Comparison of ENCODE assay signal across 12 cellular contexts in genomic region chr14:23605931-23606585, GRCh38. TPM values are rescaled to one million over a fixed set of nuclear protein-coding genes. Genes with fewer than 3 reads are reported as not detected.
DNase-seq lines count a peak whose midpoint lies in the region; ATAC-seq and TF ChIP-seq lines count a peak whose summit lies in the region.
"Had no signal": no experiment of that assay in that cellular context is flagged by ENCODE, and none has a peak within 500 bp of the region (broad histone marks: within the 10 kb centered on the region; RNA-seq: fewer than 3 reads in every experiment).

No MANE protein-coding gene starts in this region.

- TF ChIP-seq CTCF in OCI-LY3 (IDR thresholded peaks at IDR 0.05; ENCODE audit: low read depth, low read length) (no peak), body of pancreas (IDR thresholded peaks at IDR 0.05) (no peak)

- no peak for TF ChIP-seq POLR2A in body of pancreas (IDR thresholded peaks at IDR 0.05)

- H3K27me3 ChIP-seq in OCI-LY3 (ENCODE audit: low read depth, low read length) (peaks cover 12% of the 10 kb centered on the region; the same call in 1 of the 2 replicates), body of pancreas (no peaks in the 10 kb centered on the region)
- H3K27me3 ChIP-seq: testis had no signal

- ATAC-seq in HG02763 (IDR thresholded peaks at IDR 0.05; ENCODE audit: unreplicated experiment) = peak; percentile 82
- no peak for ATAC-seq in body of pancreas
- ATAC-seq: SK-N-SH treated with all-trans-retinoic acid at 6 μM for 48 hours had no signal

- H3K4me3 ChIP-seq in OCI-LY3 (ENCODE audit: low read length) (no peak overlapping the region), body of pancreas (no peak overlapping the region)
- H3K4me3 ChIP-seq: testis had no signal

- H3K27ac ChIP-seq in OCI-LY3 (ENCODE audit: low read length) (no peak overlapping the region), body of pancreas (peak overlapping the region in 2 of 4 donors; percentile 39 to 41)
- H3K27ac ChIP-seq: testis had no signal

- peak; percentile 35 for DNase-seq in stimulated activated CD4-positive, alpha-beta T cell treated with anti-CD3 and anti-CD28 coated beads, Interleukin-1b, Interleukin-23, amount 100 ng/mL, for 48 hours
- no peak for DNase-seq in stimulated activated CD4-positive, alpha-beta T cell treated with anti-CD3 and anti-CD28 coated beads, Interleukin-4, amount 100 ng/mL, for 4 hours
- peak; percentile 19 for DNase-seq in superior temporal gyrus (ENCODE audit: extremely low spot score)
- DNase-seq in body of pancreas = no peak
- DNase-seq in GF-D8 (lab: John Stamatoyannopoulos, UW) = no peak
- DNase-seq in posterior vena cava (ENCODE audit: low spot score) = no peak
- DNase-seq: aorta, testis had no signal

- H2AFZ ChIP-seq in OCI-LY3 (ENCODE audit: low read depth, low read length) = no peak overlapping the region

- no peaks in the 10 kb centered on the region for H3K79me2 ChIP-seq in OCI-LY3 (ENCODE audit: low read length)

- no peak overlapping the region for H3K9ac ChIP-seq in OCI-LY3 (ENCODE audit: low read length)

- intact Hi-C loops in body of pancreas (cut with DNase I) (no loop called here), posterior vena cava (cut with DNase I) (no loop called here)

- no peaks in the 10 kb centered on the region for H4K20me1 ChIP-seq in OCI-LY3 (ENCODE audit: insufficient read depth, low read length)

- WGBS in body of pancreas, 2 donors = 61 to 66% methylated on average over 6 of the region's 6 CpGs

- H3K9me3 ChIP-seq in OCI-LY3 (ENCODE audit: insufficient read depth, low read length) = no peaks in the 10 kb centered on the region; the same call in 1 of the 2 replicates
- H3K9me3 ChIP-seq in body of pancreas = no peaks in the 10 kb centered on the region
- H3K9me3 ChIP-seq: testis had no signal

- H3K36me3 ChIP-seq in OCI-LY3 (replicated peaks; ENCODE audit: low read depth, low read length) = no peaks in the 10 kb centered on the region
- H3K36me3 ChIP-seq in body of pancreas (replicated peaks in 1 of 2; ENCODE audit: insufficient read depth in 1 of 2, low read depth in 2 of 2) = no peaks in the 10 kb centered on the region

- H3K4me2 ChIP-seq in OCI-LY3 (ENCODE audit: low read length) = 0 out of 2 replicates have a peak overlapping the region, but pooled peaks have one; percentile 10

- H3K4me1 ChIP-seq in OCI-LY3 (ENCODE audit: low read length) (peaks cover 8% of the 10 kb centered on the region), body of pancreas (peaks cover 84% of the 10 kb centered on the region)
- H3K4me1 ChIP-seq: testis had no signal

RNA-seq across cellular contexts. Expression of gene JPH4, which starts 27.5 kb away (rescaled TPM):
- total RNA-seq in body of pancreas (under 1 TPM; 0.52 to 0.99 TPM), posterior vena cava (1 to 10 TPM; 4.3 to 5.6 TPM)
- total RNA-seq: CD4-positive, CD25-positive, alpha-beta regulatory T cell had no signal

RNA-seq across cellular contexts. Expression of gene DHRS2, which starts 30.1 kb away (rescaled TPM):
- total RNA-seq in body of pancreas (1 to 10 TPM; 1.3 to 3.3 TPM), posterior vena cava (not detected)
- total RNA-seq: aorta; CD4-positive, CD25-positive, alpha-beta regulatory T cell had no signal

RNA-seq across cellular contexts. Expression of gene AP1G2, which starts 38.5 kb away (rescaled TPM):
- 100 to 1,000 TPM; 150 to 237 TPM for total RNA-seq in body of pancreas
- total RNA-seq in posterior vena cava = 10 to 100 TPM; 31.5 to 36.5 TPM

RNA-seq across cellular contexts. Expression of gene THTPA, which starts 50.0 kb away (rescaled TPM):
- total RNA-seq in body of pancreas (10 to 100 TPM; 11.7 to 43.2 TPM), posterior vena cava (10 to 100 TPM; 11.6 to 19.6 TPM)

RNA-seq across cellular contexts. Expression of gene ZFHX2, which starts 54.5 kb away (rescaled TPM):
- 1 to 10 TPM in 1 of 2 donors, under 1 TPM in 1; 0.33 to 1.6 TPM for total RNA-seq in body of pancreas
- 1 to 10 TPM; 2.3 to 2.4 TPM for total RNA-seq in posterior vena cava

Comparison
In these comparisons a context has a peak if more than half of its experiments do, and no peak if none do; other contexts are left out.
1. DNase-seq: peak in stimulated activated CD4-positive, alpha-beta T cell treated with anti-CD3 and anti-CD28 coated beads, Interleukin-1b, Interleukin-23, amount 100 ng/mL, for 48 hours (single experiment) and superior temporal gyrus (single experiment); none in stimulated activated CD4-positive, alpha-beta T cell treated with anti-CD3 and anti-CD28 coated beads, Interleukin-4, amount 100 ng/mL, for 4 hours (0 of 2), body of pancreas (0 of 4), GF-D8 (single experiment) and posterior vena cava (single experiment).
2. RNA of gene AP1G2, which starts 38.5 kb away (total RNA-seq): 150 to 237 TPM in body of pancreas; 31.5 to 36.5 TPM in posterior vena cava; every median in the first group is over 4 times any median in the second.